ENCODE assay signal across 29 cellular contexts in the genomic region with DNA sequence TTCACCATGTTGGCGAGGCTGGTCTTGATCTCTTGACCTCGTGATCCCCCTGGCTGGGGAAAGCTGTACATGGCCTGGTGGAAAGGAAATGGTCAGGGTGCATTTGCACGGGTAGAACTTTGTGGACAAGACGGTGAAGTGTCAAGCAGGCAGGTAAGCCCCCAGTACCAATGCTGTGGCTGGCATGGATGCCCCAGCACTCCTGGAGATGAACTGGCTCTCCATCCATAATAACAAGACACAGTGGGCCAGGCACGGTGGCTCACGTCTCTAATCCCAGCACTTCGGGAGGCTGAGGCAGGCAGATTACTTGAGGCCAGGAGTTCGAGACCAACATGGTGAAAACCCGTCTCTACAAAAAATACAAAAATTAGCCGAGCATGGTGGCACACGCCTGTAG.
"Had no signal": no experiment of that assay in that cellular context is flagged by ENCODE, and none has a peak within 500 bp of the region (broad histone marks: within the 10 kb centered on the region; RNA-seq: fewer than 3 reads in every experiment).

No MANE protein-coding gene starts in this region.

- H2AFZ ChIP-seq: neural progenitor cell had no signal

- ATAC-seq: left colon; natural killer cell; right lobe of liver; stimulated activated memory B cell treated with anti-CD40 and anti-IgM and Interleukin-4, amounts not matched to agents 10 μg/mL and 1 μg/mL and 100 μg/mL, for 72 hours; stimulated activated naive CD8-positive, alpha-beta T cell treated with anti-CD3 and anti-CD28 coated beads, Interleukin-15, amount 100 ng/mL, for 72 hours had no signal

- H3K9ac ChIP-seq: neural progenitor cell had no signal

- H3K4me2 ChIP-seq: neural progenitor cell, smooth muscle cell had no signal

- DNase-seq: hippocampal formation; kidney; left colon; left lung; lower lobe of right lung; mammary epithelial cell; mesenchymal stem cell; naive B cell; natural killer cell; nephron progenitor cell; ovary; right lobe of liver; stimulated activated CD4-positive, alpha-beta T cell treated with anti-CD3 and anti-CD28 coated beads, Interleukin-1b, Interleukin-23, amount 100 ng/mL, for 48 hours; stimulated activated CD4-positive, alpha-beta T cell treated with anti-CD3 and anti-CD28 coated beads, Interleukin-2, amount 100 ng/mL, for 48 hours; stimulated activated CD4-positive, alpha-beta T cell treated with anti-CD3 and anti-CD28 coated beads, Interleukin-4, amount 100 ng/mL, for 4 hours; stimulated activated CD8-positive, alpha-beta memory T cell treated with anti-CD3 and anti-CD28 coated beads, Interleukin-4, amount 100 ng/mL, for 48 hours; stimulated activated naive CD4-positive, alpha-beta T cell treated with Interleukin-2 at 50 U/mL for 16 hours; stimulated activated naive CD8-positive, alpha-beta T cell treated with anti-CD3 and anti-CD28 coated beads, Interleukin-15, amount 100 ng/mL, for 72 hours; substantia nigra; uterus had no signal

- H3K9me3 Mint-ChIP-seq: natural killer cell had no signal

- H3K27me3 ChIP-seq: neural progenitor cell, ovary, right atrium auricular region, right lobe of liver, uterus had no signal

- H3K9me3 ChIP-seq: neutrophil, ovary, right lobe of liver had no signal

- H3K27ac ChIP-seq: left lung, lower lobe of right lung, neural progenitor cell, neutrophil, ovary, right atrium auricular region, right lobe of liver, tibial nerve, uterus had no signal

- H3K27ac Mint-ChIP-seq: mesothelial cell of epicardium; naive B cell; natural killer cell; nephron progenitor cell; neural progenitor cell; progenitor cell of endocrine pancreas; stimulated activated memory B cell treated with anti-CD40 and anti-IgM and Interleukin-4, amounts not matched to agents 10 μg/mL and 1 μg/mL and 100 μg/mL, for 72 hours; stimulated activated naive CD8-positive, alpha-beta T cell treated with anti-CD3 and anti-CD28 coated beads, Interleukin-15, amount 100 ng/mL, for 72 hours; type B pancreatic cell had no signal

- H3K4me1 ChIP-seq: right lobe of liver, uterus had no signal

- H3K36me3 Mint-ChIP-seq: natural killer cell, type B pancreatic cell had no signal

- H3K4me3 Mint-ChIP-seq: mesothelial cell of epicardium; naive B cell; natural killer cell; nephron progenitor cell; neural progenitor cell; stimulated activated memory B cell treated with anti-CD40 and anti-IgM and Interleukin-4, amounts not matched to agents 10 μg/mL and 1 μg/mL and 100 μg/mL, for 72 hours; stimulated activated naive CD8-positive, alpha-beta T cell treated with anti-CD3 and anti-CD28 coated beads, Interleukin-15, amount 100 ng/mL, for 72 hours; type B pancreatic cell had no signal
